Comparison of ENCODE assay signal across 24 cellular contexts in genomic region chrX:18102006-18102405, GRCh38.
"Had no signal": no experiment of that assay in that cellular context is flagged by ENCODE, and none has a peak within 500 bp of the region (broad histone marks: within the 10 kb centered on the region; RNA-seq: fewer than 3 reads in every experiment).

No MANE protein-coding gene starts in this region.

- H3K36me3 ChIP-seq: left ventricle myocardium inferior, neutrophil, right atrium auricular region, right lobe of liver, stomach, thyroid gland, transverse colon, upper lobe of left lung, vagina had no signal

- H3K9me3 ChIP-seq: left ventricle myocardium inferior, neutrophil, right atrium auricular region, right lobe of liver, testis, thyroid gland, transverse colon, upper lobe of left lung, vagina had no signal

- ATAC-seq: natural killer cell; right lobe of liver; stimulated activated naive B cell treated with anti-CD40 and anti-IgM and Interleukin-4, amounts not matched to agents 10 μg/mL and 1 μg/mL and 100 μg/mL, for 72 hours; stimulated activated naive CD8-positive, alpha-beta T cell treated with anti-CD3 and anti-CD28 coated beads, Interleukin-15, Interleukin-2, amounts not matched to agents 100 U/mL and 50 U/mL, for 24 hours had no signal

- H3K27ac Mint-ChIP-seq: mesothelial cell of epicardium; natural killer cell; stimulated activated naive B cell treated with anti-CD40 and anti-IgM and Interleukin-4, amounts not matched to agents 10 μg/mL and 1 μg/mL and 100 μg/mL, for 72 hours had no signal

- H3K36me3 Mint-ChIP-seq: naive B cell; natural killer cell; stimulated activated naive B cell treated with anti-CD40 and anti-IgM and Interleukin-4, amounts not matched to agents 10 μg/mL and 1 μg/mL and 100 μg/mL, for 72 hours had no signal

- H3K4me3 Mint-ChIP-seq: mesothelial cell of epicardium; naive B cell; natural killer cell; stimulated activated naive B cell treated with anti-CD40 and anti-IgM and Interleukin-4, amounts not matched to agents 10 μg/mL and 1 μg/mL and 100 μg/mL, for 72 hours had no signal

- H3K4me3 ChIP-seq: hepatocyte, left ventricle myocardium inferior, lung, right atrium auricular region, right lobe of liver, smooth muscle cell, stomach, testis, thyroid gland, transverse colon, upper lobe of left lung, vagina had no signal

- H3K4me1 ChIP-seq: left ventricle myocardium inferior, parathyroid adenoma, right lobe of liver, stomach, testis, thyroid gland, transverse colon, upper lobe of left lung, vagina had no signal

- DNase-seq: islet precursor cell; left ventricle myocardium inferior; mesendoderm; naive B cell; natural killer cell; occipital lobe; right lobe of liver; stimulated activated CD4-positive, alpha-beta T cell treated with anti-CD3 and anti-CD28 coated beads, Interleukin-1b, Interleukin-23, amount 100 ng/mL, for 48 hours; stimulated activated CD4-positive, alpha-beta T cell treated with anti-CD3 and anti-CD28 coated beads, Interleukin-4, amount 100 ng/mL, for 1 hour; stimulated activated naive B cell treated with anti-CD40 and anti-IgM and Interleukin-4, amounts not matched to agents 10 μg/mL and 1 μg/mL and 100 μg/mL, for 72 hours; stimulated activated naive CD8-positive, alpha-beta T cell treated with anti-CD3 and anti-CD28 coated beads, Interleukin-15, Interleukin-2, amounts not matched to agents 100 U/mL and 50 U/mL, for 24 hours; stomach; testis; thyroid gland; transverse colon; upper lobe of left lung had no signal

- H3K79me2 ChIP-seq: parathyroid adenoma had no signal

- H3K27me3 ChIP-seq: hepatocyte, right atrium auricular region, right lobe of liver, testis, thyroid gland, transverse colon, upper lobe of left lung, vagina had no signal

- H2AFZ ChIP-seq: hepatocyte, parathyroid adenoma had no signal

- H3K27ac ChIP-seq: hepatocyte, left ventricle myocardium inferior, neutrophil, parathyroid adenoma, right atrium auricular region, right lobe of liver, stomach, testis, thyroid gland, transverse colon, upper lobe of left lung, vagina had no signal

- H3K4me2 ChIP-seq: smooth muscle cell had no signal

- H3K4me1 Mint-ChIP-seq: naive B cell; natural killer cell; stimulated activated naive B cell treated with anti-CD40 and anti-IgM and Interleukin-4, amounts not matched to agents 10 μg/mL and 1 μg/mL and 100 μg/mL, for 72 hours had no signal
